1 cellular context compared by ENCODE assay signal in genomic region chr2:37230581-37230980, GRCh38.
TF ChIP-seq lines count a peak whose summit lies in the region.

No MANE protein-coding gene starts in this region.

TF ChIP-seq in SK-N-SH, 30 proteins besides CTCF, POLR2A, EP300 and RAD21 (continued from another document):
- TF ChIP-seq PBX3 (IDR thresholded peaks at IDR 0.05) (no peak), RFX5 (IDR thresholded peaks at IDR 0.05; ENCODE audit: low read length) (no peak), EZH2phosphoT487 (IDR thresholded peaks at IDR 0.05; ENCODE audit: borderline replicate concordance, low read depth) (no peak), FOXJ3 (CRISPR knock-in tag; IDR thresholded peaks at IDR 0.05) (no peak), SMC3 (IDR thresholded peaks at IDR 0.05; ENCODE audit: low read depth, low read length) (no peak)
TF ChIP-seq in SK-N-SH: peak in this region for 0.
